ENCODE assay signal across 13 cellular contexts in genomic region chr4:87865960-87866598, GRCh38. TPM values are rescaled to one million over a fixed set of nuclear protein-coding genes. Genes with fewer than 3 reads are reported as not detected.
DNase-seq lines count a peak whose midpoint lies in the region; ATAC-seq, FAIRE-seq and TF ChIP-seq lines count a peak whose summit lies in the region.
"Had no signal": no experiment of that assay in that cellular context is flagged by ENCODE, and none has a peak within 500 bp of the region (broad histone marks: within the 10 kb centered on the region; RNA-seq: fewer than 3 reads in every experiment).

No MANE protein-coding gene starts in this region.

- H3K27ac Mint-ChIP-seq in CD14-positive monocyte: no peak overlapping the region

- no peak overlapping the region for H2BK5ac ChIP-seq in trophoblast cell (ENCODE audit: low read depth, low read length, poor library complexity)

- H3K4me1 ChIP-seq in trophoblast cell (ENCODE audit: control insufficient read depth in 1 of 2, insufficient read depth in 2 of 2, low read length in 2 of 2): peaks cover 0 to 3% of the 10 kb centered on the region in 2 experiments

- peaks cover 8% of the 10 kb centered on the region for H3K79me1 ChIP-seq in trophoblast cell (ENCODE audit: low read length)

- H3K4ac ChIP-seq in trophoblast cell (ENCODE audit: low read depth, low read length): no peak overlapping the region

- no peak for ATAC-seq in HG02678 (IDR thresholded peaks at IDR 0.05; ENCODE audit: unreplicated experiment)
- no peak for ATAC-seq in esophagus mucosa
- ATAC-seq in GM19328 (IDR thresholded peaks at IDR 0.05; ENCODE audit: unreplicated experiment): no peak
- ATAC-seq: activated CD4-positive, CD25-positive, alpha-beta regulatory T cell treated with anti-CD3 and anti-CD28 coated beads, Interleukin-2, amount 50 U/mL, for 24 hours had no signal

- no peak overlapping the region for H3K4me3 Mint-ChIP-seq in CD14-positive monocyte

- FAIRE-seq in RCC 7860 (lab: Jason Lieb, UNC): no peak
- FAIRE-seq: frontal cortex had no signal

- H3K9me3 ChIP-seq in trophoblast cell (ENCODE audit: insufficient read depth, low read depth, low read length): no peaks in the 10 kb centered on the region

- H3K9ac ChIP-seq in trophoblast cell (ENCODE audit: low read length): no peak overlapping the region

- H3K14ac ChIP-seq in trophoblast cell (ENCODE audit: low read length): no peak overlapping the region

- H3K79me2 ChIP-seq in trophoblast cell (ENCODE audit: control insufficient read depth, insufficient read depth, low read length, poor library complexity): no peaks in the 10 kb centered on the region

- no peak overlapping the region for H2AK5ac ChIP-seq in trophoblast cell (ENCODE audit: low read length)

- H2BK12ac ChIP-seq in trophoblast cell (ENCODE audit: low read length): no peak overlapping the region

- H2BK120ac ChIP-seq in trophoblast cell (ENCODE audit: insufficient read depth, low read length, poor library complexity): no peak overlapping the region

- peaks cover 0 to 4% (median 0%) of the 10 kb centered on the region in 7 donors for H3K9me3 Mint-ChIP-seq in CD14-positive monocyte

- H4K8ac ChIP-seq in trophoblast cell (ENCODE audit: low read depth, low read length): no peak overlapping the region

- H3K27ac ChIP-seq in trophoblast cell (ENCODE audit: low read depth, low read length): peak overlapping the region; percentile 89

- H3K27me3 Mint-ChIP-seq in CD14-positive monocyte (ENCODE audit: low read depth in 3 of 3): peaks cover 0 to 5% (median 3%) of the 10 kb centered on the region in 3 donors

- peaks cover 16% of the 10 kb centered on the region for H3K4me1 Mint-ChIP-seq in CD14-positive monocyte

- no peaks in the 10 kb centered on the region for H3K27me3 ChIP-seq in trophoblast cell (ENCODE audit: insufficient read depth, low read length)

- DNase-seq in ELF-1 (ENCODE audit: low read depth, low spot score): peak; percentile 64
- peak; percentile 31 for DNase-seq in RCC 7860 (ENCODE audit: low spot score)
- DNase-seq in iPS DF 19.7 (ENCODE audit: low read depth, low spot score): peak; percentile 82
- DNase-seq in trophoblast cell: no peak
- no peak for DNase-seq in CD14-positive monocyte (ENCODE audit: low spot score)
- DNase-seq: DMS 273 treated with DMSO at 0.1 percent for 48 hours; SIG-M5; stimulated activated naive CD4-positive, alpha-beta T cell treated with Interleukin-2 at 50 U/mL for 16 hours had no signal

- no peak overlapping the region for H3K23ac ChIP-seq in trophoblast cell (ENCODE audit: low read length)

- no peak for TF ChIP-seq CTCF in CD14-positive monocyte (IDR thresholded peaks at IDR 0.05)

- WGBS in trophoblast cell (ENCODE audit: extremely low coverage, insufficient coverage, insufficient read length): no CpG with 5 or more reads among the region's 1 CpG

- H3K4me3 ChIP-seq in trophoblast cell (ENCODE audit: low read depth, low read length): no peak overlapping the region

- no peak overlapping the region for H4K12ac ChIP-seq in trophoblast cell (ENCODE audit: low read depth, low read length)

- H3K4me2 ChIP-seq in trophoblast cell (ENCODE audit: low read length): peak overlapping the region; percentile 29

- H2AFZ ChIP-seq in trophoblast cell (ENCODE audit: insufficient read depth, low read length, poor library complexity): no peak overlapping the region

- intact Hi-C loops in CD14-positive monocyte (cut with micrococcal nuclease): loop anchor here in 1 of 2 donors (10.0 kb wide), 1 partner anchor 349 kb away; no protein-coding TSS in a partner anchor

- no peak overlapping the region for H3K18ac ChIP-seq in trophoblast cell (ENCODE audit: low read length)

- H4K91ac ChIP-seq in trophoblast cell (ENCODE audit: low read depth, low read length): no peak overlapping the region

- H3K36me3 Mint-ChIP-seq in CD14-positive monocyte: no peaks in the 10 kb centered on the region

- H3K36me3 ChIP-seq in trophoblast cell (ENCODE audit: control insufficient read depth in 1 of 2, insufficient read depth in 2 of 2, low read length in 2 of 2): no peaks in the 10 kb centered on the region

RNA-seq across cellular contexts. Expression of gene MEPE, which starts 33.3 kb away (rescaled TPM):
- not detected in 2 replicates for polyA plus RNA-seq in trophoblast cell (2013)
- total RNA-seq in esophagus mucosa: not detected
- polyA plus RNA-seq in CD14-positive monocyte: not detected

Comparison
In these comparisons a context has a peak if more than half of its experiments do, and no peak if none do; other contexts are left out.
1. DNase-seq: peak in ELF-1 (single experiment), RCC 7860 (single experiment) and iPS DF 19.7 (single experiment); none in trophoblast cell (0 of 2) and CD14-positive monocyte (single experiment).